Comparison of ENCODE assay signal across 9 cellular contexts in genomic region chr11:64863381-64864060, GRCh38. TPM values are rescaled to one million over a fixed set of nuclear protein-coding genes. Genes with fewer than 3 reads are reported as not detected.
DNase-seq lines count a peak whose midpoint lies in the region; ATAC-seq and TF ChIP-seq lines count a peak whose summit lies in the region.
"Had no signal": no experiment of that assay in that cellular context is flagged by ENCODE, and none has a peak within 500 bp of the region (broad histone marks: within the 10 kb centered on the region; RNA-seq: fewer than 3 reads in every experiment).

No MANE protein-coding gene starts in this region.

- peak overlapping the region; percentile 68 for H3K4me3 Mint-ChIP-seq in activated T-helper 1 cell treated with anti-CD3 and anti-CD28 coated beads, Interleukin-12 subunit alpha, Interleukin-12 subunit beta, Interleukin-2, Interleukin-4 antibody, amounts not matched to agents 30 ng/mL and 10 ng/mL and 1 ng/mL, durations not matched to agents 14 hours and 24 hours and 36 hours

- peaks cover 7 to 74% of the 10 kb centered on the region in 2 experiments for H3K4me1 ChIP-seq in HCT116 (ENCODE audit: control insufficient read depth in 1 of 2, insufficient read depth in 2 of 2, low read length in 2 of 2)
- peaks cover 31% of the 10 kb centered on the region for H3K4me1 ChIP-seq in right cardiac atrium (ENCODE audit: control insufficient read depth, insufficient read depth, low read length)
- peaks cover 34% of the 10 kb centered on the region for H3K4me1 ChIP-seq in smooth muscle cell (ENCODE audit: low read depth)

- peaks cover 6 to 16% of the 10 kb centered on the region in 2 experiments; a peak in 2 of 4 replicates for H3K36me3 ChIP-seq in HCT116 (ENCODE audit: control insufficient read depth in 1 of 2, insufficient read depth in 2 of 2, low read length in 2 of 2)
- no peaks in the 10 kb centered on the region for H3K36me3 ChIP-seq in smooth muscle cell (ENCODE audit: low read depth)

- intact Hi-C loops in HCT116 (cut with micrococcal nuclease) (no loop called here), right cardiac atrium (cut with DNase I) (no loop called here)
- intact Hi-C loops in activated T-helper 1 cell treated with anti-CD3 and anti-CD28 coated beads, Interleukin-12 subunit alpha, Interleukin-12 subunit beta, Interleukin-2, Interleukin-4 antibody, amounts not matched to agents 30 ng/mL and 10 ng/mL and 1 ng/mL, durations not matched to agents 14 hours and 24 hours and 36 hours (cut with micrococcal nuclease), result loop anchor here (1.0 to 2.0 kb wide), 2 partner anchors 13 to 22 kb away; no protein-coding TSS in a partner anchor

- H3K4me3 ChIP-seq in HCT116 (replicated peaks in 1 of 2; ENCODE audit: low read depth in 1 of 2, low read length in 2 of 2) (no peak overlapping the region), right cardiac atrium (ENCODE audit: low read length) (no peak overlapping the region), smooth muscle cell (no peak overlapping the region)

- CTCF ChIA-PET in HCT116 (lab: Charles Lee), result no interaction called here

- no peaks in the 10 kb centered on the region for H3K27me3 Mint-ChIP-seq in activated T-helper 1 cell treated with anti-CD3 and anti-CD28 coated beads, Interleukin-12 subunit alpha, Interleukin-12 subunit beta, Interleukin-2, Interleukin-4 antibody, amounts not matched to agents 30 ng/mL and 10 ng/mL and 1 ng/mL, durations not matched to agents 14 hours and 24 hours and 36 hours (ENCODE audit: insufficient read depth)

- peaks cover 15% of the 10 kb centered on the region for H3F3A ChIP-seq in smooth muscle cell (ENCODE audit: low read depth)

- POLR2A ChIA-PET in HCT116 (lab: Charles Lee), result interaction anchor here (0.8 to 2.9 kb wide), 5 partner anchors 9 to 14 kb away, joined by 3 to 12 read pairs (median 6); partner anchors contain the start of gene EHD1

- H3K36me3 Mint-ChIP-seq in activated T-helper 1 cell treated with anti-CD3 and anti-CD28 coated beads, Interleukin-12 subunit alpha, Interleukin-12 subunit beta, Interleukin-2, Interleukin-4 antibody, amounts not matched to agents 30 ng/mL and 10 ng/mL and 1 ng/mL, durations not matched to agents 14 hours and 24 hours and 36 hours (ENCODE audit: low read depth), result peaks cover 35% of the 10 kb centered on the region

- TF ChIP-seq RAD21 in HCT116 (IDR thresholded peaks at IDR 0.05; ENCODE audit: low read depth), result no peak

- TF ChIP-seq POLR2A in HCT116 (IDR thresholded peaks at IDR 0.05; ENCODE audit: borderline replicate concordance, extremely low read depth, insufficient read depth, insufficient read length), result no peak

- H3K79me2 ChIP-seq in HCT116 (ENCODE audit: insufficient read depth, low read length) (peaks cover 84% of the 10 kb centered on the region), smooth muscle cell (ENCODE audit: low read depth) (peaks cover 85% of the 10 kb centered on the region)

- H3K27me3 ChIP-seq in HCT116 (ENCODE audit: insufficient read depth, low read length), result no peaks in the 10 kb centered on the region
- no peaks in the 10 kb centered on the region for H3K27me3 ChIP-seq in right cardiac atrium (ENCODE audit: control insufficient read depth, insufficient read depth)
- no peaks in the 10 kb centered on the region for H3K27me3 ChIP-seq in smooth muscle cell (ENCODE audit: low read depth)

- H3K27ac ChIP-seq in HCT116 (ENCODE audit: low read depth, low read length) (peak overlapping the region; percentile 20; the same call in 1 of the 2 replicates), right cardiac atrium (ENCODE audit: low read length) (peak overlapping the region; percentile 87), smooth muscle cell (ENCODE audit: low read depth) (peak overlapping the region; percentile 89)

- H3K4me2 ChIP-seq in HCT116 (ENCODE audit: low read length), result no peak overlapping the region
- peak overlapping the region; percentile 77 for H3K4me2 ChIP-seq in smooth muscle cell

- ATAC-seq in HCT116 (no peak), right cardiac atrium (peak; percentile 60 to 68), HG02852 (IDR thresholded peaks at IDR 0.05; ENCODE audit: unreplicated experiment) (no peak)

- H3K9me3 Mint-ChIP-seq in activated T-helper 1 cell treated with anti-CD3 and anti-CD28 coated beads, Interleukin-12 subunit alpha, Interleukin-12 subunit beta, Interleukin-2, Interleukin-4 antibody, amounts not matched to agents 30 ng/mL and 10 ng/mL and 1 ng/mL, durations not matched to agents 14 hours and 24 hours and 36 hours, result peaks cover 7% of the 10 kb centered on the region

- TF ChIP-seq CTCF in HCT116 (IDR thresholded peaks at IDR 0.05 in 2 of 3, conservative IDR thresholded peaks at IDR 0.05 in 1 of 3; ENCODE audit: borderline replicate concordance in 1 of 3, insufficient read depth in 1 of 3, low read depth in 2 of 3, low read length in 2 of 3), result no peak
- TF ChIP-seq CTCF in smooth muscle cell (IDR thresholded peaks at IDR 0.05; ENCODE audit: borderline replicate concordance, insufficient read depth, poor library complexity, severe bottlenecking), result no peak

- DNase-seq in HCT116 (ENCODE audit: low read depth, low spot score) (no peak), right cardiac atrium (peak in 2 of 3 donors; percentile 87 to 88), smooth muscle cell (lab: John Stamatoyannopoulos, UW; ENCODE audit: unreplicated experiment) (no peak), NCI-H2081 (lab: John Stamatoyannopoulos, UW) (no peak), SHP77 (lab: John Stamatoyannopoulos, UW) (no peak), COLO829 (ENCODE audit: low spot score) (no peak)
- no peak for DNase-seq in activated T-helper 1 cell treated with anti-CD3 and anti-CD28 coated beads, Interleukin-12 subunit alpha, Interleukin-12 subunit beta, Interleukin-2, Interleukin-4 antibody, amounts not matched to agents 30 ng/mL and 10 ng/mL and 1 ng/mL, durations not matched to agents 14 hours and 24 hours and 36 hours (ENCODE audit: low spot score)

- H3K27ac Mint-ChIP-seq in activated T-helper 1 cell treated with anti-CD3 and anti-CD28 coated beads, Interleukin-12 subunit alpha, Interleukin-12 subunit beta, Interleukin-2, Interleukin-4 antibody, amounts not matched to agents 30 ng/mL and 10 ng/mL and 1 ng/mL, durations not matched to agents 14 hours and 24 hours and 36 hours, result peak overlapping the region; percentile 92

- no TSS peak for BruUV-seq in HCT116 (replicated peaks; lab: Mats Ljungman, UMichigan)

- RAD21 ChIA-PET in HCT116 (lab: Charles Lee; ENCODE audit: low non-redundant PET in 1 of 2, low total read pairs in 2 of 2, uncharacterized antibody in 2 of 2, unreplicated experiment in 2 of 2), result no interaction called here

- H3K4me1 Mint-ChIP-seq in activated T-helper 1 cell treated with anti-CD3 and anti-CD28 coated beads, Interleukin-12 subunit alpha, Interleukin-12 subunit beta, Interleukin-2, Interleukin-4 antibody, amounts not matched to agents 30 ng/mL and 10 ng/mL and 1 ng/mL, durations not matched to agents 14 hours and 24 hours and 36 hours (ENCODE audit: low read depth), result peaks cover 79% of the 10 kb centered on the region

- H3K9me3 ChIP-seq in HCT116 (ENCODE audit: control insufficient read depth in 1 of 2, insufficient read depth in 1 of 2, low read depth in 1 of 2, low read length in 2 of 2), result no peaks in the 10 kb centered on the region
- H3K9me3 ChIP-seq in right cardiac atrium (ENCODE audit: control insufficient read depth, low read length), result no peaks in the 10 kb centered on the region
- H3K9me3 ChIP-seq in smooth muscle cell (replicated peaks; ENCODE audit: low read depth), result no peaks in the 10 kb centered on the region

- H3K9ac ChIP-seq in HCT116 (ENCODE audit: low read length) (no peak overlapping the region), smooth muscle cell (ENCODE audit: low read depth) (no peak overlapping the region)

- H3K9me2 ChIP-seq in HCT116 (ENCODE audit: insufficient read depth), result no peaks in the 10 kb centered on the region

- no peak overlapping the region for H2AFZ ChIP-seq in HCT116 (ENCODE audit: low read depth, low read length, poor library complexity, severe bottlenecking)
- H2AFZ ChIP-seq in smooth muscle cell (ENCODE audit: low read depth), result no peak overlapping the region

- WGBS in right cardiac atrium, result 49% methylated on average over 23 of the region's 23 CpGs
- 88% methylated on average over 23 of the region's 23 CpGs for WGBS in smooth muscle cell (ENCODE audit: low lambda C conversion rate)

- H4K20me1 ChIP-seq in HCT116 (ENCODE audit: insufficient read depth) (no peaks in the 10 kb centered on the region), smooth muscle cell (ENCODE audit: low read depth) (peaks cover 79% of the 10 kb centered on the region)

RNA-seq across cellular contexts. Expression of gene EHD1, which starts 14.9 kb away (rescaled TPM):
- total RNA-seq in HCT116 (2021; ENCODE audit: unreplicated experiment) (48.1 TPM), right cardiac atrium (10 to 100 TPM; 23.4 to 35.3 (median 31.4) TPM), smooth muscle cell (30.9 and 59.8 TPM in 2 replicates)
- 43.5 and 70.0 TPM in 2 replicates for polyA plus RNA-seq in HCT116 (2012)
- total RNA-seq in activated T-helper 1 cell treated with anti-CD3 and anti-CD28 coated beads, Interleukin-12 subunit alpha, Interleukin-12 subunit beta, Interleukin-2, Interleukin-4 antibody, amounts not matched to agents 30 ng/mL and 10 ng/mL and 1 ng/mL, durations not matched to agents 14 hours and 24 hours and 36 hours, result 88.0 and 96.9 TPM in 2 replicates
- polyA plus RNA-seq in right cardiac atrium (20.8 TPM), smooth muscle cell (42.8 and 46.7 TPM in 2 replicates)

RNA-seq across cellular contexts. Expression of gene CDC42BPG, which starts 19.1 kb away (rescaled TPM):
- total RNA-seq in HCT116 (2021; ENCODE audit: unreplicated experiment) (30.1 TPM), right cardiac atrium (1 to 10 TPM in 1 of 4 donors, under 1 TPM in 3; 0.39 to 2.3 (median 0.78) TPM), smooth muscle cell (3.0 and 4.7 TPM in 2 replicates)
- 19.3 TPM in 2 replicates for polyA plus RNA-seq in HCT116 (2012)
- 0.29 and 0.44 TPM in 2 replicates for total RNA-seq in activated T-helper 1 cell treated with anti-CD3 and anti-CD28 coated beads, Interleukin-12 subunit alpha, Interleukin-12 subunit beta, Interleukin-2, Interleukin-4 antibody, amounts not matched to agents 30 ng/mL and 10 ng/mL and 1 ng/mL, durations not matched to agents 14 hours and 24 hours and 36 hours
- polyA plus RNA-seq in right cardiac atrium (0.36 TPM), smooth muscle cell (1.7 and 5.9 TPM in 2 replicates)
- total RNA-seq: RPMI7951 had no signal

RNA-seq across cellular contexts. Expression of gene MEN1, which starts 53.2 kb away (rescaled TPM):
- total RNA-seq in HCT116 (2021; ENCODE audit: unreplicated experiment), result 62.1 TPM
- polyA plus RNA-seq in HCT116 (2012), result 46.8 and 54.0 TPM in 2 replicates
- 39.6 and 43.8 TPM in 2 replicates for total RNA-seq in activated T-helper 1 cell treated with anti-CD3 and anti-CD28 coated beads, Interleukin-12 subunit alpha, Interleukin-12 subunit beta, Interleukin-2, Interleukin-4 antibody, amounts not matched to agents 30 ng/mL and 10 ng/mL and 1 ng/mL, durations not matched to agents 14 hours and 24 hours and 36 hours
- total RNA-seq in right cardiac atrium, result 10 to 100 TPM in 2 of 4 donors, 1 to 10 TPM in 2; 9.6 to 11.7 (median 10.1) TPM
- 10.1 TPM for polyA plus RNA-seq in right cardiac atrium
- total RNA-seq in smooth muscle cell, result 10.5 and 11.6 TPM in 2 replicates
- 35.4 and 37.3 TPM in 2 replicates for polyA plus RNA-seq in smooth muscle cell

RNA-seq across cellular contexts. Expression of gene ATG2A, which starts 53.5 kb away (rescaled TPM):
- total RNA-seq in HCT116 (2021; ENCODE audit: unreplicated experiment), result 24.7 TPM
- polyA plus RNA-seq in HCT116 (2012), result 16.7 and 18.3 TPM in 2 replicates
- total RNA-seq in activated T-helper 1 cell treated with anti-CD3 and anti-CD28 coated beads, Interleukin-12 subunit alpha, Interleukin-12 subunit beta, Interleukin-2, Interleukin-4 antibody, amounts not matched to agents 30 ng/mL and 10 ng/mL and 1 ng/mL, durations not matched to agents 14 hours and 24 hours and 36 hours, result 24.6 and 24.9 TPM in 2 replicates
- total RNA-seq in right cardiac atrium, result 10 to 100 TPM; 13.3 to 17.9 (median 15.3) TPM
- 13.6 TPM for polyA plus RNA-seq in right cardiac atrium
- total RNA-seq in smooth muscle cell, result 4.8 and 4.9 TPM in 2 replicates
- 6.2 and 8.6 TPM in 2 replicates for polyA plus RNA-seq in smooth muscle cell

Comparison
In these comparisons a context has a peak if more than half of its experiments do, and no peak if none do; other contexts are left out.
1. ATAC-seq: peak in right cardiac atrium (2 of 2); none in HCT116 (single experiment) and HG02852 (single experiment).
2. DNase-seq: peak in right cardiac atrium (2 of 3); none in HCT116 (single experiment), activated T-helper 1 cell treated with anti-CD3 and anti-CD28 coated beads, Interleukin-12 subunit alpha, Interleukin-12 subunit beta, Interleukin-2, Interleukin-4 antibody, amounts not matched to agents 30 ng/mL and 10 ng/mL and 1 ng/mL, durations not matched to agents 14 hours and 24 hours and 36 hours (single experiment), smooth muscle cell (single experiment), NCI-H2081 (0 of 2), SHP77 (0 of 2) and COLO829 (single experiment).
3. H3K27ac ChIP-seq: peak in every context shown above with its lines; median percentile 89 in smooth muscle cell; 87 in right cardiac atrium; 20 in HCT116.